ENCODE assay signal across 13 cellular contexts in genomic region chr16:4213721-4214120, GRCh38. TPM values are rescaled to one million over a fixed set of nuclear protein-coding genes. Genes with fewer than 3 reads are reported as not detected.
DNase-seq lines count a peak whose midpoint lies in the region; ATAC-seq and TF ChIP-seq lines count a peak whose summit lies in the region.
"Had no signal": no experiment of that assay in that cellular context is flagged by ENCODE, and none has a peak within 500 bp of the region (broad histone marks: within the 10 kb centered on the region; RNA-seq: fewer than 3 reads in every experiment).

No MANE protein-coding gene starts in this region.

- H3K4me1 ChIP-seq in ascending aorta = peaks cover 12 to 42% of the 10 kb centered on the region in 2 donors
- peaks cover 14% of the 10 kb centered on the region for H3K4me1 ChIP-seq in foreskin keratinocyte
- peaks cover 82 to 96% (median 96%) of the 10 kb centered on the region in 3 donors for H3K4me1 ChIP-seq in skeletal muscle tissue (ENCODE audit: control insufficient read depth in 3 of 3, insufficient read depth in 3 of 3, low read length in 3 of 3)
- peaks cover 10 to 25% (median 12%) of the 10 kb centered on the region in 4 donors for H3K4me1 ChIP-seq in upper lobe of left lung

- no peaks in the 10 kb centered on the region for H3K9me3 ChIP-seq in ascending aorta
- no peaks in the 10 kb centered on the region for H3K9me3 ChIP-seq in skeletal muscle tissue (ENCODE audit: control insufficient read depth in 3 of 3, low read length in 3 of 3)
- H3K9me3 ChIP-seq in upper lobe of left lung = no peaks in the 10 kb centered on the region

- peak; percentile 24 for DNase-seq in EL
- no peak for DNase-seq in ascending aorta (ENCODE audit: low spot score in 2 of 2)
- peak in 1 of 2 donors; percentile 46 for DNase-seq in foreskin keratinocyte
- DNase-seq in NCI-H510A treated with DMSO at 0.1 percent for 48 hours (lab: John Stamatoyannopoulos, UW) = no peak
- DNase-seq in upper lobe of left lung = no peak
- DNase-seq in AG08395 (ENCODE audit: low spot score) = no peak
- DNase-seq: activated T-cell treated with anti-CD3 and anti-CD28 coated beads for 4 hours, substantia nigra, WERI-Rb-1 had no signal

- H3K27ac ChIP-seq in ascending aorta = peak overlapping the region; percentile 93 to 94
- H3K27ac ChIP-seq in foreskin keratinocyte = peak overlapping the region; percentile 53
- H3K27ac ChIP-seq in skeletal muscle tissue (ENCODE audit: low read depth, low read length) = peak overlapping the region; percentile 99
- H3K27ac ChIP-seq in upper lobe of left lung = no peak overlapping the region
- H3K27ac ChIP-seq: WERI-Rb-1 had no signal

- TF ChIP-seq CTCF in ascending aorta (IDR thresholded peaks at IDR 0.05) (no peak), foreskin keratinocyte (conservative IDR thresholded peaks at IDR 0.05) (no peak), upper lobe of left lung (IDR thresholded peaks at IDR 0.05) (no peak)

- peak overlapping the region; percentile 13 to 79 (median 58) for H3K9ac ChIP-seq in skeletal muscle tissue (ENCODE audit: low read depth in 1 of 3, low read length in 3 of 3)

- no peaks in the 10 kb centered on the region for H3K36me3 ChIP-seq in ascending aorta
- peaks cover 7 to 17% (median 10%) of the 10 kb centered on the region in 3 donors for H3K36me3 ChIP-seq in skeletal muscle tissue (ENCODE audit: control insufficient read depth in 3 of 3, insufficient read depth in 3 of 3, low read length in 3 of 3)
- no peaks in the 10 kb centered on the region for H3K36me3 ChIP-seq in upper lobe of left lung
- H3K36me3 ChIP-seq: WERI-Rb-1 had no signal

- no peak for TF ChIP-seq POLR2A in upper lobe of left lung (IDR thresholded peaks at IDR 0.05)

- ATAC-seq in foreskin keratinocyte (no peak), upper lobe of left lung (ENCODE audit: low FRiP score in 2 of 2) (no peak), HG02678 (IDR thresholded peaks at IDR 0.05; ENCODE audit: unreplicated experiment) (no peak)

- intact Hi-C loops in ascending aorta (cut with DNase I) = loop anchor here (1.0 to 2.0 kb wide), 2 partner anchors 31 to 39 kb away; no protein-coding TSS in a partner anchor

- 63 to 69% methylated on average over 5 to 7 of the region's 7 CpGs for WGBS in upper lobe of left lung, 2 donors

- H3K4me3 ChIP-seq in ascending aorta (no peak overlapping the region), skeletal muscle tissue (ENCODE audit: low read length in 3 of 3) (peak overlapping the region in 1 of 3 donors; percentile 17), upper lobe of left lung (no peak overlapping the region)

- H3K27me3 ChIP-seq in ascending aorta = no peaks in the 10 kb centered on the region
- no peaks in the 10 kb centered on the region for H3K27me3 ChIP-seq in foreskin keratinocyte
- no peaks in the 10 kb centered on the region for H3K27me3 ChIP-seq in skeletal muscle tissue (ENCODE audit: control insufficient read depth in 3 of 3, insufficient read depth in 3 of 3, low read length in 3 of 3)
- no peaks in the 10 kb centered on the region for H3K27me3 ChIP-seq in upper lobe of left lung

- TF ChIP-seq EP300 in upper lobe of left lung (IDR thresholded peaks at IDR 0.05) = no peak

RNA-seq across cellular contexts. Expression of gene SRL, which starts 28.2 kb away (rescaled TPM):
- 15.6 TPM for total RNA-seq in ascending aorta
- total RNA-seq in foreskin keratinocyte = not detected in 2 replicates
- polyA plus RNA-seq in foreskin keratinocyte = not detected in 2 replicates
- 230 TPM for total RNA-seq in skeletal muscle tissue
- total RNA-seq in upper lobe of left lung = 1 to 10 TPM in 1 of 6 donors, under 1 TPM in 2, not detected in 3; 0.30 to 1.1 (median 0.46) TPM
- total RNA-seq: NCI-H460 had no signal
- polyA plus RNA-seq: BJ had no signal

RNA-seq across cellular contexts. Expression of gene TFAP4, which starts 59.1 kb away (rescaled TPM):
- total RNA-seq in ascending aorta (5.3 TPM), foreskin keratinocyte (13.7 and 19.7 TPM in 2 replicates), skeletal muscle tissue (5.2 TPM), upper lobe of left lung (10 to 100 TPM in 3 of 6 donors, 1 to 10 TPM in 3; 3.7 to 24.1 (median 8.9) TPM)
- 11.9 and 15.1 TPM in 2 replicates for polyA plus RNA-seq in foreskin keratinocyte

Comparison
In these comparisons a context has a peak if more than half of its experiments do, and no peak if none do; other contexts are left out.
1. H3K27ac ChIP-seq: peak in ascending aorta (2 of 2), foreskin keratinocyte (single experiment) and skeletal muscle tissue (single experiment); none in upper lobe of left lung (0 of 4).
2. RNA of gene SRL, which starts 28.2 kb away (total RNA-seq): 230 TPM in skeletal muscle tissue (single experiment); 15.6 TPM in ascending aorta (single experiment), 0.30 to 1.1 TPM in upper lobe of left lung and not detected in foreskin keratinocyte; every median in the first group is over 10 times any median in the second.